8 cellular contexts compared by ENCODE assay signal in the genomic region with DNA sequence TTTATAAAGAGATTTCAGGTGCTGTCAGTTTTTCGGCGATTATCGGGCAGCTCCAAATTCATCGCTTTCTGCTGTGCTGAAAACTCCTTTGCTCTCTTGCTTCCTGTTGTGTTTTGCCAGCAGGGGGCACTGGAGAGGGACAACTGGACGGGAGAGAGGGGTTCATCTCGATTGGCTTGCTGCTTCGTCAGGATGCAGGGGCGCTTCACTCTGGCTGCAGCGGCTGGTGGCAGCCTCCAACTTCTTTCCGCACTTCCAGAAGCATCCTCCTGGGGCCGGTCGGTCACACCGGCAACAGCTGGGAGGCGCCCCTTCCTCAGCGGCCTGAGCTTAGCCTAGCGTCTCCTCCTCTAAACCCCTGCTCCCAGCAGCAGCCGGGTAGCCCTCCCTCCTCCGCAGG. TPM values are rescaled to one million over a fixed set of nuclear protein-coding genes. Genes with fewer than 3 reads are reported as not detected.
DNase-seq lines count a peak whose midpoint lies in the region; ATAC-seq and TF ChIP-seq lines count a peak whose summit lies in the region.

No MANE protein-coding gene starts in this region.

- H3K4me1 ChIP-seq in mesendoderm (ENCODE audit: control insufficient read depth, low read depth, low read length) = no peaks in the 10 kb centered on the region

- no peaks in the 10 kb centered on the region for H3K36me3 ChIP-seq in mesendoderm (ENCODE audit: control insufficient read depth, insufficient read depth, low read length)

- no peak overlapping the region for H2BK15ac ChIP-seq in mesendoderm (replicated peaks; ENCODE audit: low read depth)

- DNase-seq in AG10803 (ENCODE audit: low read depth) = peak; percentile 26
- peak; percentile 34 for DNase-seq in HEK293T (ENCODE audit: extremely low spot score)
- peak; percentile 68 for DNase-seq in activated CD4-positive, alpha-beta T cell treated with anti-CD3 and anti-CD28 coated beads, Interleukin-2, amount 50 U/mL, for 1 hour
- DNase-seq in ecto neural progenitor cell (ENCODE audit: low spot score) = peak; percentile 79
- peak; percentile 93 for DNase-seq in mesendoderm
- DNase-seq in stimulated activated CD8-positive, alpha-beta memory T cell treated with anti-CD3 and anti-CD28 coated beads, Interleukin-15, amount 100 ng/mL, for 1 hour (ENCODE audit: low read depth) = peak; percentile 43
- DNase-seq in SW480 (ENCODE audit: low spot score) = no peak

- H3K4me3 ChIP-seq in AG10803 (ENCODE audit: low read length) (peak overlapping the region; percentile 41), mesendoderm (ENCODE audit: low read length) (no peak overlapping the region)

- H2BK120ac ChIP-seq in mesendoderm (ENCODE audit: low read depth, low read length) = no peak overlapping the region

- H2AK5ac ChIP-seq in mesendoderm (ENCODE audit: low read length) = no peak overlapping the region

- H3K56ac ChIP-seq in mesendoderm (ENCODE audit: low read length) = no peak overlapping the region

- WGBS in mesendoderm (ENCODE audit: extremely low coverage, insufficient coverage, low lambda C conversion rate) = no CpG with 5 or more reads among the region's 18 CpGs

- H3K9ac ChIP-seq in mesendoderm (ENCODE audit: low read length) = no peak overlapping the region

- ATAC-seq in GM21390 (IDR thresholded peaks at IDR 0.05; ENCODE audit: unreplicated experiment) = no peak

- no peak overlapping the region for H2BK5ac ChIP-seq in mesendoderm (ENCODE audit: low read length)

- H3K79me1 ChIP-seq in mesendoderm (ENCODE audit: low read length) = no peaks in the 10 kb centered on the region

- H3K4ac ChIP-seq in mesendoderm (ENCODE audit: low read depth, low read length) = no peak overlapping the region

- no peak overlapping the region for H4K5ac ChIP-seq in mesendoderm (ENCODE audit: low read length)

- H3K79me2 ChIP-seq in mesendoderm (ENCODE audit: control insufficient read depth, insufficient read depth, low read length) = no peaks in the 10 kb centered on the region

- H3K27ac ChIP-seq in mesendoderm (ENCODE audit: low read depth, low read length) = no peak overlapping the region

- H3K23ac ChIP-seq in mesendoderm (ENCODE audit: low read length) = no peak overlapping the region

- H3K4me2 ChIP-seq in mesendoderm (ENCODE audit: low read length) = no peak overlapping the region

- H3K27me3 ChIP-seq in mesendoderm (ENCODE audit: insufficient read depth, low read length, poor library complexity) = no peaks in the 10 kb centered on the region

- H3K18ac ChIP-seq in mesendoderm (ENCODE audit: low read length) = no peak overlapping the region

- H4K8ac ChIP-seq in mesendoderm (ENCODE audit: low read depth, low read length) = no peak overlapping the region

- TF ChIP-seq CTCF in AG10803 (conservative IDR thresholded peaks at IDR 0.05; ENCODE audit: low read length) = peak; percentile 63

- POLR2A ChIA-PET in HEK293T (lab: Yijun Ruan, JAX) = no interaction called here

- CTCF ChIA-PET in HEK293T (lab: Yijun Ruan, JAX) = interaction anchor here (0.7 to 1.8 kb wide), 6 partner anchors 9 to 256 kb away, joined by 4 to 5 read pairs (median 4); no protein-coding TSS in a partner anchor

TF ChIP-seq in HEK293T, 16 proteins besides CTCF, POLR2A, EP300 and RAD21:
- TF ChIP-seq HDGF (IDR thresholded peaks at IDR 0.05; ENCODE audit: borderline replicate concordance) = no peak
- TF ChIP-seq FOXA1 (IDR thresholded peaks at IDR 0.05) = no peak
- no peak for TF ChIP-seq SP1 (IDR thresholded peaks at IDR 0.05)
- no peak for TF ChIP-seq CTBP1 (IDR thresholded peaks at IDR 0.05; ENCODE audit: borderline replicate concordance)
- TF ChIP-seq ELF4 (IDR thresholded peaks at IDR 0.05) = no peak
- TF ChIP-seq LEF1 (IDR thresholded peaks at IDR 0.05; ENCODE audit: borderline replicate concordance) = no peak
- no peak for TF ChIP-seq FOXM1 (IDR thresholded peaks at IDR 0.05; ENCODE audit: borderline replicate concordance)
- TF ChIP-seq L3MBTL2 (conservative IDR thresholded peaks at IDR 0.05) = no peak
- TF ChIP-seq BHLHE40 (IDR thresholded peaks at IDR 0.05; ENCODE audit: borderline replicate concordance) = no peak
- TF ChIP-seq PKNOX1 (IDR thresholded peaks at IDR 0.05) = no peak
- TF ChIP-seq ZNF384 (IDR thresholded peaks at IDR 0.05) = no peak
- no peak for TF ChIP-seq ARNT (IDR thresholded peaks at IDR 0.05)
- no peak for TF ChIP-seq SUZ12 (IDR thresholded peaks at IDR 0.05)
- no peak for TF ChIP-seq TARDBP (IDR thresholded peaks at IDR 0.05)
- no peak for TF ChIP-seq FOXK2 (IDR thresholded peaks at IDR 0.05)

RNA-seq across cellular contexts. Expression of gene MSL3, which starts 29.5 kb away (rescaled TPM):
- 13.2 TPM for polyA plus RNA-seq in mesendoderm (2013, experiment 1 of 2)
- polyA plus RNA-seq in mesendoderm (2013, experiment 2 of 2) = 14.0 TPM
